15 cellular contexts compared by ENCODE assay signal in the genomic region with DNA sequence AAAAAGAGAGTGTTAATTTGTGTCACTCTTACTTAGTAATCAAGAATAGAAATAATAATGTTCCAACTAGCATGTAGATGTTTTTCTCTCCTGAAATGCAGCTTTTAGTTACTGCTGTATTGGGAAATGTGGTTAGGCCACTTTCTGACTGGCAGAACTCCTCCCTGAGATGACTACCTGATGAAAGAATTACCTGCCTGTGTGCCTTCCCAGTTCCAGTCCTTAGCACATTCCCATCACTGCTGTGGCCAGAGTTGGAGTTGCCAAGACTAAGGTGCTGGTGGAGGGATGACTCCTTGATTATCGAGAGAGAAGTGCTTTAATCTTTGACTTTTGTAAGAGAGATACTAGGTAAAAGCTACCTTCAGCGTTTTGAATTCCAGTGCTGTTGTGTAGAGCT. TPM values are rescaled to one million over a fixed set of nuclear protein-coding genes. Genes with fewer than 3 reads are reported as not detected.
A peak's percentile ranks its signal among the peaks of the same experiment; 100 is the strongest.
DNase-seq lines count a peak whose midpoint lies in the region; ATAC-seq, FAIRE-seq and TF ChIP-seq lines count a peak whose summit lies in the region.
"Had no signal": no experiment of that assay in that cellular context is flagged by ENCODE, and none has a peak within 500 bp of the region (broad histone marks: within the 10 kb centered on the region; RNA-seq: fewer than 3 reads in every experiment).

No MANE protein-coding gene starts in this region.

- no peak for DNase-seq in cardiac muscle cell (ENCODE audit: low read depth in 1 of 2, low spot score in 1 of 2)
- DNase-seq in cardiac septum (ENCODE audit: low spot score) = no peak
- peak; percentile 93 to 97 for DNase-seq in foreskin keratinocyte
- DNase-seq in RCC 7860 (ENCODE audit: low spot score) = no peak
- no peak for DNase-seq in naive thymus-derived CD8-positive, alpha-beta T cell
- DNase-seq in HFFc6 = no peak
- DNase-seq: activated CD8-positive, alpha-beta memory T cell treated with anti-CD3 and anti-CD28 coated beads, Interleukin-2, amount 50 U/mL, for 4 hours; activated naive CD4-positive, alpha-beta T cell treated with anti-CD3 and anti-CD28 coated beads, Interleukin-2, amount 50 U/mL, for 16 hours; CD4-positive, CD25-positive, alpha-beta regulatory T cell; NCI-H82; stimulated activated naive CD8-positive, alpha-beta T cell treated with anti-CD3 and anti-CD28 coated beads, Interleukin-15, amount 100 ng/mL, for 72 hours had no signal

- H3K36me3 ChIP-seq in cardiac muscle cell = no peaks in the 10 kb centered on the region

- intact Hi-C loops in cardiac septum (cut with DNase I) = no loop called here

- H3K27ac ChIP-seq in cardiac muscle cell = peak overlapping the region; percentile 93
- peak overlapping the region; percentile 58 for H3K27ac ChIP-seq in foreskin keratinocyte
- H3K27ac ChIP-seq: VCaP had no signal

- no peak for FAIRE-seq in RCC 7860 (lab: Jason Lieb, UNC)
- FAIRE-seq: HepG2 had no signal

- H3K9me3 Mint-ChIP-seq in nephron (no peaks in the 10 kb centered on the region), HFFc6 (no peaks in the 10 kb centered on the region)
- H3K9me3 Mint-ChIP-seq in naive thymus-derived CD8-positive, alpha-beta T cell = no peaks in the 10 kb centered on the region
- H3K9me3 Mint-ChIP-seq: CD4-positive, CD25-positive, alpha-beta regulatory T cell; stimulated activated naive CD8-positive, alpha-beta T cell treated with anti-CD3 and anti-CD28 coated beads, Interleukin-15, amount 100 ng/mL, for 72 hours had no signal

- H3K4me1 Mint-ChIP-seq in nephron = peaks cover 45% of the 10 kb centered on the region
- peaks cover 0 to 6% (median 0%) of the 10 kb centered on the region in 4 donors for H3K4me1 Mint-ChIP-seq in naive thymus-derived CD8-positive, alpha-beta T cell
- H3K4me1 Mint-ChIP-seq in HFFc6 (ENCODE audit: low read depth) = peaks cover 19% of the 10 kb centered on the region
- H3K4me1 Mint-ChIP-seq: CD4-positive, CD25-positive, alpha-beta regulatory T cell; stimulated activated naive CD8-positive, alpha-beta T cell treated with anti-CD3 and anti-CD28 coated beads, Interleukin-15, amount 100 ng/mL, for 72 hours had no signal

- POLR2A ChIA-PET in naive thymus-derived CD8-positive, alpha-beta T cell (lab: Charles Lee) = no interaction called here

- no peaks in the 10 kb centered on the region for H3K9me3 ChIP-seq in cardiac muscle cell (ENCODE audit: low read depth)

- H3K27me3 ChIP-seq in cardiac muscle cell (no peaks in the 10 kb centered on the region), foreskin keratinocyte (no peaks in the 10 kb centered on the region)

- H3K27me3 Mint-ChIP-seq in nephron (ENCODE audit: low read depth) (no peaks in the 10 kb centered on the region), HFFc6 (ENCODE audit: insufficient read depth) (peaks cover 2% of the 10 kb centered on the region; the same call in 1 of the 2 replicates)
- H3K27me3 Mint-ChIP-seq in naive thymus-derived CD8-positive, alpha-beta T cell = peaks cover 3 to 15% (median 13%) of the 10 kb centered on the region in 5 donors

- H3K27ac Mint-ChIP-seq in nephron = peak overlapping the region in 2 of 3 experiments; percentile 56 to 84
- no peak overlapping the region for H3K27ac Mint-ChIP-seq in naive thymus-derived CD8-positive, alpha-beta T cell
- H3K27ac Mint-ChIP-seq in HFFc6 = no peak overlapping the region
- H3K27ac Mint-ChIP-seq: CD4-positive, CD25-positive, alpha-beta regulatory T cell; stimulated activated naive CD8-positive, alpha-beta T cell treated with anti-CD3 and anti-CD28 coated beads, Interleukin-15, amount 100 ng/mL, for 72 hours had no signal

- H3K4me3 Mint-ChIP-seq in nephron = no peak overlapping the region
- no peak overlapping the region for H3K4me3 Mint-ChIP-seq in naive thymus-derived CD8-positive, alpha-beta T cell
- no peak overlapping the region; the same call in 1 of the 2 replicates for H3K4me3 Mint-ChIP-seq in HFFc6
- H3K4me3 Mint-ChIP-seq: CD4-positive, CD25-positive, alpha-beta regulatory T cell; stimulated activated naive CD8-positive, alpha-beta T cell treated with anti-CD3 and anti-CD28 coated beads, Interleukin-15, amount 100 ng/mL, for 72 hours had no signal

- H3K4me3 ChIP-seq in cardiac muscle cell = no peak overlapping the region

- H3K4me1 ChIP-seq in cardiac muscle cell (ENCODE audit: low read depth) (peaks cover 55% of the 10 kb centered on the region), foreskin keratinocyte (peaks cover 32% of the 10 kb centered on the region)

- H3K36me3 Mint-ChIP-seq in nephron (ENCODE audit: low read depth) = no peaks in the 10 kb centered on the region
- no peaks in the 10 kb centered on the region for H3K36me3 Mint-ChIP-seq in naive thymus-derived CD8-positive, alpha-beta T cell
- no peaks in the 10 kb centered on the region for H3K36me3 Mint-ChIP-seq in HFFc6 (ENCODE audit: low read depth)
- H3K36me3 Mint-ChIP-seq: CD4-positive, CD25-positive, alpha-beta regulatory T cell had no signal

- TF ChIP-seq CTCF in cardiac muscle cell (IDR thresholded peaks at IDR 0.05; ENCODE audit: low read depth, low read length) (no peak), foreskin keratinocyte (conservative IDR thresholded peaks at IDR 0.05) (no peak), nephron (IDR thresholded peaks at IDR 0.05; ENCODE audit: unreplicated experiment in 3 of 3) (no peak), HFFc6 (IDR thresholded peaks at IDR 0.05) (no peak)

- ATAC-seq in foreskin keratinocyte = peak; percentile 100
- no peak for ATAC-seq in naive thymus-derived CD8-positive, alpha-beta T cell
- no peak for ATAC-seq in HG02973 (IDR thresholded peaks at IDR 0.05; ENCODE audit: unreplicated experiment)
- ATAC-seq: HepG2; stimulated activated naive CD8-positive, alpha-beta T cell treated with anti-CD3 and anti-CD28 coated beads, Interleukin-15, amount 100 ng/mL, for 72 hours had no signal

RNA-seq across cellular contexts. Expression of a gene that starts 9.5 kb away (rescaled TPM):
- total RNA-seq in cardiac muscle cell (35.8 and 63.9 TPM in 2 replicates), cardiac septum (90.8 TPM), foreskin keratinocyte (10.4 and 12.8 TPM in 2 replicates)
- polyA plus RNA-seq in cardiac muscle cell (11.9 and 16.0 TPM in 2 replicates), foreskin keratinocyte (1.3 and 1.8 TPM in 2 replicates)
- total RNA-seq in naive thymus-derived CD8-positive, alpha-beta T cell = 1 to 10 TPM in 1 of 2 experiments, under 1 TPM in 1; 0.63 to 1.1 TPM
- not detected for polyA plus RNA-seq in naive thymus-derived CD8-positive, alpha-beta T cell
- 1 to 10 TPM; 6.6 to 8.9 (median 6.9) TPM for total RNA-seq in HFFc6 (2021; fragmentation: NEBNext Ultra II Directional; extraction: Animal tissue kit (Norgen Biotek cat#: 25700))
- polyA plus RNA-seq: CD4-positive, CD25-positive, alpha-beta regulatory T cell had no signal

Comparison
In these comparisons a context has a peak if more than half of its experiments do, and no peak if none do; other contexts are left out.
1. DNase-seq: peak in foreskin keratinocyte (2 of 2); none in cardiac muscle cell (0 of 2), cardiac septum (single experiment), RCC 7860 (single experiment), naive thymus-derived CD8-positive, alpha-beta T cell (0 of 10) and HFFc6 (single experiment).
2. H3K27ac Mint-ChIP-seq: peak in nephron (2 of 3); none in naive thymus-derived CD8-positive, alpha-beta T cell (0 of 10) and HFFc6 (single experiment).